8 cellular contexts compared by ENCODE assay signal in the genomic region with DNA sequence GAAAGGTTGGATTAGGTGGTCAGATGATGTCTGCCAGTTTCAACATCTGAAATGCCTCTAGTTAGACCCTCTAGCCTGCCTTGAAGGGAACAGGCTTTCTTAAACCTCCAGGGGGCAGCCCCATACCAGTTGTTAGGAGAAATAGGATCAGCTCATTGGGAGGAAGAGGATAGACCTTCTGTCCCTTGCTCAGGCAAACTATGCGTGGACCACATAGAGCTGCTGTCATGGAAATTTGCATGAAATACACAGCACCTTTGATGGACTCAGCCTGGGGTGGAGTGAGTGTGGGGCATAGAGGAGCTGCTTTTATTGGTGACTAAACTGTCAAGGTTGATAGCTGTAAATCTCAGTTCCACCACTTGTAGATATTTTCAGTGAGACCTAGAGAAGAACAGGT. TPM values are rescaled to one million over a fixed set of nuclear protein-coding genes. Genes with fewer than 3 reads are reported as not detected.
DNase-seq lines count a peak whose midpoint lies in the region; ATAC-seq and TF ChIP-seq lines count a peak whose summit lies in the region.
"Had no signal": no experiment of that assay in that cellular context is flagged by ENCODE, and none has a peak within 500 bp of the region (broad histone marks: within the 10 kb centered on the region; RNA-seq: fewer than 3 reads in every experiment).

No MANE protein-coding gene starts in this region.

- WGBS in esophagus muscularis mucosa: 75% methylated on average over 1 of the region's 1 CpG
- 20 to 48% (median 29%) methylated on average over 1 of the region's 1 CpG for WGBS in psoas muscle, 3 donors

- H3K27me3 ChIP-seq in esophagus muscularis mucosa (no peaks in the 10 kb centered on the region), psoas muscle (ENCODE audit: insufficient read depth in 3 of 3, low read length in 2 of 3) (no peaks in the 10 kb centered on the region)

- peak; percentile 78 to 98 (median 95) for ATAC-seq in psoas muscle
- ATAC-seq in activated CD8-positive, alpha-beta memory T cell treated with anti-CD3 and anti-CD28 coated beads, Interleukin-2, amount 10 ng/mL, durations not matched to agents 7 days and 5 days: no peak

- no peaks in the 10 kb centered on the region for H3K36me3 Mint-ChIP-seq in activated CD8-positive, alpha-beta memory T cell treated with anti-CD3 and anti-CD28 coated beads, Interleukin-2, amount 10 ng/mL, durations not matched to agents 7 days and 5 days

- peak; percentile 4 for DNase-seq in NCI-H1092 treated with DMSO at 0.1 percent for 48 hours (lab: John Stamatoyannopoulos, UW)
- DNase-seq in esophagus muscularis mucosa (ENCODE audit: extremely low spot score): no peak
- DNase-seq in psoas muscle: peak in 1 of 2 donors; percentile 49
- DNase-seq in activated CD8-positive, alpha-beta memory T cell treated with anti-CD3 and anti-CD28 coated beads, Interleukin-2, amount 10 ng/mL, durations not matched to agents 7 days and 5 days: no peak
- no peak for DNase-seq in effector CD4-positive, alpha-beta T cell
- no peak for DNase-seq in T-helper 1 cell

- H3K27ac Mint-ChIP-seq in activated CD8-positive, alpha-beta memory T cell treated with anti-CD3 and anti-CD28 coated beads, Interleukin-2, amount 10 ng/mL, durations not matched to agents 7 days and 5 days: no peak overlapping the region

- H3K27ac ChIP-seq in esophagus muscularis mucosa (replicated peaks in 1 of 4): no peak overlapping the region
- no peak overlapping the region for H3K27ac ChIP-seq in psoas muscle

- no peaks in the 10 kb centered on the region for H3K27me3 Mint-ChIP-seq in activated CD8-positive, alpha-beta memory T cell treated with anti-CD3 and anti-CD28 coated beads, Interleukin-2, amount 10 ng/mL, durations not matched to agents 7 days and 5 days

- H3K9me3 ChIP-seq in esophagus muscularis mucosa (no peaks in the 10 kb centered on the region), psoas muscle (no peaks in the 10 kb centered on the region)

- no peaks in the 10 kb centered on the region for H3K36me3 ChIP-seq in esophagus muscularis mucosa
- no peaks in the 10 kb centered on the region for H3K36me3 ChIP-seq in psoas muscle (ENCODE audit: insufficient read depth in 1 of 2, low read depth in 1 of 2)

- CTCF ChIA-PET in activated CD8-positive, alpha-beta memory T cell treated with anti-CD3 and anti-CD28 coated beads, Interleukin-2, amount 10 ng/mL, durations not matched to agents 7 days and 5 days (lab: Charles Lee): no interaction called here

- peak; percentile 35 for TF ChIP-seq CTCF in GM12873 (IDR thresholded peaks at IDR 0.05; ENCODE audit: insufficient read depth, low read depth, low read length, missing control alignments)
- peak; percentile 29 to 47 (median 33) for TF ChIP-seq CTCF in esophagus muscularis mucosa (IDR thresholded peaks at IDR 0.05)
- TF ChIP-seq CTCF in psoas muscle (IDR thresholded peaks at IDR 0.05): peak; percentile 65

- no peak overlapping the region for H3K4me3 Mint-ChIP-seq in activated CD8-positive, alpha-beta memory T cell treated with anti-CD3 and anti-CD28 coated beads, Interleukin-2, amount 10 ng/mL, durations not matched to agents 7 days and 5 days

- no peak for TF ChIP-seq EP300 in esophagus muscularis mucosa (IDR thresholded peaks at IDR 0.05)

- H3K4me3 ChIP-seq in esophagus muscularis mucosa (no peak overlapping the region), psoas muscle (no peak overlapping the region)

- intact Hi-C loops in esophagus muscularis mucosa (cut with DNase I): loop anchor here (5.0 kb wide), 1 partner anchor 784 kb away; no protein-coding TSS in a partner anchor
- intact Hi-C loops in psoas muscle (cut with DNase I): loop anchor here (5.0 to 10.0 kb wide), 4 partner anchors 281 to 784 kb away; no protein-coding TSS in a partner anchor

- TF ChIP-seq POLR2A in esophagus muscularis mucosa (IDR thresholded peaks at IDR 0.05; ENCODE audit: low read depth): no peak

- no peaks in the 10 kb centered on the region for H3K4me1 ChIP-seq in esophagus muscularis mucosa
- H3K4me1 ChIP-seq in psoas muscle: peaks cover 3% of the 10 kb centered on the region

- no peaks in the 10 kb centered on the region for H3K4me1 Mint-ChIP-seq in activated CD8-positive, alpha-beta memory T cell treated with anti-CD3 and anti-CD28 coated beads, Interleukin-2, amount 10 ng/mL, durations not matched to agents 7 days and 5 days

- no peaks in the 10 kb centered on the region for H3K9me3 Mint-ChIP-seq in activated CD8-positive, alpha-beta memory T cell treated with anti-CD3 and anti-CD28 coated beads, Interleukin-2, amount 10 ng/mL, durations not matched to agents 7 days and 5 days (ENCODE audit: low read depth)

RNA-seq across cellular contexts. Expression of a gene that starts 38.4 kb away (rescaled TPM):
- under 1 TPM in 2 of 4 donors, not detected in 2; 0.17 to 0.23 TPM for total RNA-seq in esophagus muscularis mucosa
- total RNA-seq in psoas muscle: under 1 TPM in 1 of 4 donors, not detected in 3; 0.46 TPM
- under 1 TPM; 0.03 to 0.09 (median 0.09) TPM for polyA plus RNA-seq in psoas muscle
- total RNA-seq in activated CD8-positive, alpha-beta memory T cell treated with anti-CD3 and anti-CD28 coated beads, Interleukin-2, amount 10 ng/mL, durations not matched to agents 7 days and 5 days: not detected
- total RNA-seq: NCI-H460 had no signal
